ENCODE assay signal across 1 cellular context in genomic region chr2:30239308-30240161, GRCh38.
TF ChIP-seq lines count a peak whose summit lies in the region.

No MANE protein-coding gene starts in this region.

TF ChIP-seq in HCT116, 20 proteins besides CTCF, POLR2A, EP300 and RAD21 (continued from another document):
- TF ChIP-seq POLR2AphosphoS5 (IDR thresholded peaks at IDR 0.05; ENCODE audit: low read depth, low read length) (no peak), ZNF274 (IDR thresholded peaks at IDR 0.05; ENCODE audit: low read depth, low read length) (no peak), YY1 (IDR thresholded peaks at IDR 0.05; ENCODE audit: extremely low read depth, insufficient replicate concordance, low read depth, low read length) (no peak), TCF7L2 (IDR thresholded peaks at IDR 0.05; ENCODE audit: borderline replicate concordance, extremely low read depth, insufficient read depth, insufficient read length) (no peak), SP1 (IDR thresholded peaks at IDR 0.05; ENCODE audit: low read depth) (no peak), ZFX (IDR thresholded peaks at IDR 0.05) (no peak), JUND (IDR thresholded peaks at IDR 0.05) (no peak), FOSL1 (IDR thresholded peaks at IDR 0.05; ENCODE audit: low read depth) (no peak), EZH2phosphoT487 (IDR thresholded peaks at IDR 0.05; ENCODE audit: borderline replicate concordance) (no peak), ELF1 (IDR thresholded peaks at IDR 0.05; ENCODE audit: borderline replicate concordance, low read depth) (no peak)
TF ChIP-seq in HCT116: peak in this region for 2.
